8 cellular contexts compared by ENCODE assay signal in the genomic region with DNA sequence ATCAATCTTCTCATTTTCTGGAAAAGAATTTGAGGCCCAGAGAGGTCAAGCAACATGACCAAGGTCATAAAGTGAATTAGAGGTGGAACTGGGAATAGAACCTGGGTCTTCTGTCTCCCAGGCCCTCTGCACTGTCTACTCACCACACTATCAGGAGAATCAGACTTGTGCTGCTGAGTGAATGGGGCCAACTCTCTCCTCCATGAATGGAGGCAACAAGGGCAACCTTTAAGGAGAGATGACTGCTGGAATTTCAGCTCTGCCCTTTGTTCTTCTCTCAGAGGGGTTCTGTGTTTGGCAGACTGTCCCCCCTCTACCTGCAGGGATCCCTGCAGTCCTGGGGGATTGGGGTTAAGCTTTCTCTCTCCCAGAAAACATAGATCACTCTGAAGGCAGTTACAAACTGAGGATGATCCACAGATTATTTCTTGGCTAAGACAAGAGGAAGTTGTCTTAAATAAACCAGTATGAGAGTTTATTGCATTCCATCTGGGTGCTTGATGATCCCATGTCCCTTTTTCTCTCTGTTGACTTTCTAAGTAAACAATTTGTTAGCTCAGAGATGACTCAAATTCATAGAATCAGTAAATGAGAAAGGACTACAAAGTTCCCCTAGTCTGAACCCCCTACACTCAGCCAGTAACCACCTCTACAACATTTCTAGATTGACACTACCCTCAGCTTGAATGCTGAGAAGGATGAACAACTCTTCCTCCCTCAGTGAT.
A peak's percentile ranks its signal among the peaks of the same experiment; 100 is the strongest.
DNase-seq lines count a peak whose midpoint lies in the region; ATAC-seq and TF ChIP-seq lines count a peak whose summit lies in the region.

No MANE protein-coding gene starts in this region.

- H3K4me1 ChIP-seq in HUES64 (ENCODE audit: insufficient read depth, low read length) (peaks cover 39% of the 10 kb centered on the region), liver (ENCODE audit: control insufficient read depth in 4 of 4, insufficient read depth in 4 of 4, low read length in 3 of 4) (peaks cover 11 to 43% (median 31%) of the 10 kb centered on the region in 4 donors), tibial nerve (peaks cover 0 to 40% (median 24%) of the 10 kb centered on the region in 4 donors)

- H3K27me3 ChIP-seq in HUES64 (ENCODE audit: insufficient read depth, low read length) (no peaks in the 10 kb centered on the region), liver (ENCODE audit: control insufficient read depth in 4 of 4, insufficient read depth in 4 of 4, low read length in 3 of 4) (no peaks in the 10 kb centered on the region), tibial nerve (no peaks in the 10 kb centered on the region)

- H3K4me3 ChIP-seq in HUES64 (ENCODE audit: low read length), result no peak overlapping the region
- no peak overlapping the region for H3K4me3 ChIP-seq in liver (ENCODE audit: low read depth in 1 of 3, low read length in 3 of 3)
- no peak overlapping the region for H3K4me3 ChIP-seq in tibial nerve

- no peak for TF ChIP-seq EP300 in tibial nerve (IDR thresholded peaks at IDR 0.05)

- DNase-seq in CD1c-positive myeloid dendritic cell (ENCODE audit: extremely low spot score) (peak; percentile 67), astrocyte of the hippocampus (ENCODE audit: low read depth, low spot score) (peak; percentile 18), tibial nerve (ENCODE audit: low spot score in 2 of 2) (no peak), NCI-H524 (lab: John Stamatoyannopoulos, UW) (no peak), NCI-H1092 treated with DMSO at 0.1 percent for 48 hours (lab: John Stamatoyannopoulos, UW) (no peak)

- H3K9me3 ChIP-seq in HUES64 (ENCODE audit: insufficient read depth, low read depth, low read length) (peaks cover 4% of the 10 kb centered on the region), liver (ENCODE audit: control insufficient read depth in 4 of 4, low read length in 3 of 4) (no peaks in the 10 kb centered on the region), tibial nerve (peaks cover 0 to 3% (median 0%) of the 10 kb centered on the region in 4 donors)

- peak; percentile 46 to 49 for TF ChIP-seq RAD21 in liver (IDR thresholded peaks at IDR 0.05)

- no peak for TF ChIP-seq CTCF in liver (IDR thresholded peaks at IDR 0.05; ENCODE audit: low read depth, low read length, missing input control)
- TF ChIP-seq CTCF in tibial nerve (IDR thresholded peaks at IDR 0.05), result no peak

- no peaks in the 10 kb centered on the region for H3K36me3 ChIP-seq in HUES64 (ENCODE audit: insufficient read depth, low read length)
- H3K36me3 ChIP-seq in liver (ENCODE audit: control insufficient read depth in 4 of 4, insufficient read depth in 3 of 4, low read depth in 1 of 4, low read length in 3 of 4), result no peaks in the 10 kb centered on the region
- no peaks in the 10 kb centered on the region for H3K36me3 ChIP-seq in tibial nerve

- no peak for TF ChIP-seq POLR2A in tibial nerve (IDR thresholded peaks at IDR 0.05)

- ATAC-seq in GM21737 (IDR thresholded peaks at IDR 0.05; ENCODE audit: unreplicated experiment), result no peak

- peak overlapping the region; percentile 62; the same call in 1 of the 2 replicates for H3K9ac ChIP-seq in HUES64 (ENCODE audit: low read depth, low read length)
- H3K9ac ChIP-seq in liver (ENCODE audit: low read depth in 1 of 2, low read length in 2 of 2), result peak overlapping the region in 1 of 2 donors; percentile 62

- H3K27ac ChIP-seq in HUES64 (ENCODE audit: low read depth, low read length) (peak overlapping the region; percentile 77), liver (ENCODE audit: low read depth in 1 of 2, low read length in 2 of 2) (peak overlapping the region; percentile 80 to 99), tibial nerve (peak overlapping the region; percentile 72 to 99 (median 88))

TF ChIP-seq in liver, 16 proteins besides CTCF, POLR2A, EP300 and RAD21:
- TF ChIP-seq FOXA2 (IDR thresholded peaks at IDR 0.05) (peak; percentile 78), JUND (IDR thresholded peaks at IDR 0.05) (peak in 1 of 2 donors; percentile 69), TAF1 (conservative IDR thresholded peaks at IDR 0.05) (no peak), SP1 (IDR thresholded peaks at IDR 0.05) (peak; percentile 62), NR2F2 (IDR thresholded peaks at IDR 0.05) (no peak), HNF4A (conservative IDR thresholded peaks at IDR 0.05) (peak; percentile 52 to 59), HNF4G (IDR thresholded peaks at IDR 0.05) (no peak), FOXA1 (IDR thresholded peaks at IDR 0.05) (peak; percentile 85), YY1 (IDR thresholded peaks at IDR 0.05) (peak; percentile 59), GABPA (IDR thresholded peaks at IDR 0.05 in 1 of 2, conservative IDR thresholded peaks at IDR 0.05 in 1 of 2) (no peak), EGR1 (IDR thresholded peaks at IDR 0.05; ENCODE audit: low read depth in 2 of 2) (no peak), RXRA (IDR thresholded peaks at IDR 0.05) (peak; percentile 31 to 77)
- TF ChIP-seq, protein P1, sequence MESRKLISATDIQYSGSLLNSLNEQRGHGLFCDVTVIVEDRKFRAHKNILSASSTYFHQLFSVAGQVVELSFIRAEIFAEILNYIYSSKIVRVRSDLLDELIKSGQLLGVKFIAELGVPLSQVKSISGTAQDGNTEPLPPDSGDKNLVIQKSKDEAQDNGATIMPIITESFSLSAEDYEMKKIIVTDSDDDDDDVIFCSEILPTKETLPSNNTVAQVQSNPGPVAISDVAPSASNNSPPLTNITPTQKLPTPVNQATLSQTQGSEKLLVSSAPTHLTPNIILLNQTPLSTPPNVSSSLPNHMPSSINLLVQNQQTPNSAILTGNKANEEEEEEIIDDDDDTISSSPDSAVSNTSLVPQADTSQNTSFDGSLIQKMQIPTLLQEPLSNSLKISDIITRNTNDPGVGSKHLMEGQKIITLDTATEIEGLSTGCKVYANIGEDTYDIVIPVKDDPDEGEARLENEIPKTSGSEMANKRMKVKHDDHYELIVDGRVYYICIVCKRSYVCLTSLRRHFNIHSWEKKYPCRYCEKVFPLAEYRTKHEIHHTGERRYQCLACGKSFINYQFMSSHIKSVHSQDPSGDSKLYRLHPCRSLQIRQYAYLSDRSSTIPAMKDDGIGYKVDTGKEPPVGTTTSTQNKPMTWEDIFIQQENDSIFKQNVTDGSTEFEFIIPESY (IDR thresholded peaks at IDR 0.05), result peak; percentile 43
- TF ChIP-seq, protein P2, sequence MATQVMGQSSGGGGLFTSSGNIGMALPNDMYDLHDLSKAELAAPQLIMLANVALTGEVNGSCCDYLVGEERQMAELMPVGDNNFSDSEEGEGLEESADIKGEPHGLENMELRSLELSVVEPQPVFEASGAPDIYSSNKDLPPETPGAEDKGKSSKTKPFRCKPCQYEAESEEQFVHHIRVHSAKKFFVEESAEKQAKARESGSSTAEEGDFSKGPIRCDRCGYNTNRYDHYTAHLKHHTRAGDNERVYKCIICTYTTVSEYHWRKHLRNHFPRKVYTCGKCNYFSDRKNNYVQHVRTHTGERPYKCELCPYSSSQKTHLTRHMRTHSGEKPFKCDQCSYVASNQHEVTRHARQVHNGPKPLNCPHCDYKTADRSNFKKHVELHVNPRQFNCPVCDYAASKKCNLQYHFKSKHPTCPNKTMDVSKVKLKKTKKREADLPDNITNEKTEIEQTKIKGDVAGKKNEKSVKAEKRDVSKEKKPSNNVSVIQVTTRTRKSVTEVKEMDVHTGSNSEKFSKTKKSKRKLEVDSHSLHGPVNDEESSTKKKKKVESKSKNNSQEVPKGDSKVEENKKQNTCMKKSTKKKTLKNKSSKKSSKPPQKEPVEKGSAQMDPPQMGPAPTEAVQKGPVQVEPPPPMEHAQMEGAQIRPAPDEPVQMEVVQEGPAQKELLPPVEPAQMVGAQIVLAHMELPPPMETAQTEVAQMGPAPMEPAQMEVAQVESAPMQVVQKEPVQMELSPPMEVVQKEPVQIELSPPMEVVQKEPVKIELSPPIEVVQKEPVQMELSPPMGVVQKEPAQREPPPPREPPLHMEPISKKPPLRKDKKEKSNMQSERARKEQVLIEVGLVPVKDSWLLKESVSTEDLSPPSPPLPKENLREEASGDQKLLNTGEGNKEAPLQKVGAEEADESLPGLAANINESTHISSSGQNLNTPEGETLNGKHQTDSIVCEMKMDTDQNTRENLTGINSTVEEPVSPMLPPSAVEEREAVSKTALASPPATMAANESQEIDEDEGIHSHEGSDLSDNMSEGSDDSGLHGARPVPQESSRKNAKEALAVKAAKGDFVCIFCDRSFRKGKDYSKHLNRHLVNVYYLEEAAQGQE (IDR thresholded peaks at IDR 0.05), result peak; percentile 10
- TF ChIP-seq, protein P3, sequence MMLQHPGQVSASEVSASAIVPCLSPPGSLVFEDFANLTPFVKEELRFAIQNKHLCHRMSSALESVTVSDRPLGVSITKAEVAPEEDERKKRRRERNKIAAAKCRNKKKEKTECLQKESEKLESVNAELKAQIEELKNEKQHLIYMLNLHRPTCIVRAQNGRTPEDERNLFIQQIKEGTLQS (IDR thresholded peaks at IDR 0.05), result peak; percentile 22
- TF ChIP-seq, protein P4, sequence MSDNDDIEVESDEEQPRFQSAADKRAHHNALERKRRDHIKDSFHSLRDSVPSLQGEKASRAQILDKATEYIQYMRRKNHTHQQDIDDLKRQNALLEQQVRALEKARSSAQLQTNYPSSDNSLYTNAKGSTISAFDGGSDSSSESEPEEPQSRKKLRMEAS (IDR thresholded peaks at IDR 0.05), result peak; percentile 48

Comparison
In these comparisons a context has a peak if more than half of its experiments do, and no peak if none do; other contexts are left out.
1. DNase-seq: peak in CD1c-positive myeloid dendritic cell (single experiment) and astrocyte of the hippocampus (single experiment); none in tibial nerve (0 of 2), NCI-H524 (0 of 2) and NCI-H1092 treated with DMSO at 0.1 percent for 48 hours (single experiment).
2. Peak in every context shown above with its lines, with median percentiles within 50 percentile points of each other: H3K27ac ChIP-seq.